18 cellular contexts compared by ENCODE assay signal in the genomic region with DNA sequence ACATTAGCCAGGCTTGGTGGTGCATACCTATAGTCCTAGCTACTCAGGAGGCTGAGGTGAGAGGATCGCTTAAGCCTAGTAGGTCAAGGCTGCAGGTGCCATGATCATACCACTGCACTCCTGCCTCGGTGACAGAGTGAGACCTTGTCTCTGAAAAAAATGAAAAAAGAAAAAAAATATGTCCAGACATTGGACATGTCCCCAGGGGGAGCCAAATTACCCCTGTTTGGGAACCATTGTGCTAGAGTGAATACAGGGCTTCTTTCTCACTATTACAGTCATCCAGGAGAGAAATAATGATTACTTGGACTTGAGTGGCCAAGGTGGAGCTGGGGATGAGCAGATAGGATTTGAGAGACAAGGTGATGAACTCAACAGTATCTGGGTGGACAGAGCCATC.
"Had no signal": no experiment of that assay in that cellular context is flagged by ENCODE, and none has a peak within 500 bp of the region (broad histone marks: within the 10 kb centered on the region; RNA-seq: fewer than 3 reads in every experiment).

No MANE protein-coding gene starts in this region.

- H3K27me3 Mint-ChIP-seq: stimulated activated naive CD8-positive, alpha-beta T cell treated with anti-CD3 and anti-CD28 coated beads, Interleukin-15, Interleukin-2, amounts not matched to agents 100 ng/mL and 50 ng/mL, for 24 hours had no signal

- H3K9me3 Mint-ChIP-seq: stimulated activated memory B cell treated with anti-CD40 and anti-IgM and Interleukin-4, amounts not matched to agents 10 μg/mL and 1 μg/mL and 100 μg/mL, for 72 hours; stimulated activated naive CD8-positive, alpha-beta T cell treated with anti-CD3 and anti-CD28 coated beads, Interleukin-15, Interleukin-2, amounts not matched to agents 100 ng/mL and 50 ng/mL, for 24 hours had no signal

- H3K9me3 ChIP-seq: gastrocnemius medialis, upper lobe of left lung, uterus had no signal

- H3K27ac ChIP-seq: gastrocnemius medialis, tibial artery, upper lobe of left lung, uterus had no signal

- DNase-seq: cerebellar nuclear complex; effector CD8-positive, alpha-beta T cell; gastrocnemius medialis; heart right ventricle; islet precursor cell; mammary epithelial cell; naive thymus-derived CD4-positive, alpha-beta T cell; occipital lobe; right cardiac atrium; stimulated activated CD4-positive, alpha-beta T cell treated with anti-CD3 and anti-CD28 coated beads, Interleukin-4, amount 100 ng/mL, for 1 hour; stimulated activated CD8-positive, alpha-beta memory T cell treated with anti-CD3 and anti-CD28 coated beads, Interleukin-4, amount 100 ng/mL, for 48 hours; tibial artery; uterus had no signal

- H3K4me3 Mint-ChIP-seq: naive thymus-derived CD4-positive, alpha-beta T cell; stimulated activated memory B cell treated with anti-CD40 and anti-IgM and Interleukin-4, amounts not matched to agents 10 μg/mL and 1 μg/mL and 100 μg/mL, for 72 hours; stimulated activated naive CD8-positive, alpha-beta T cell treated with anti-CD3 and anti-CD28 coated beads, Interleukin-15, Interleukin-2, amounts not matched to agents 100 ng/mL and 50 ng/mL, for 24 hours had no signal

- H3K27me3 ChIP-seq: gastrocnemius medialis, heart right ventricle, tibial artery, upper lobe of left lung, uterus had no signal

- H3K4me2 ChIP-seq: smooth muscle cell had no signal

- H3K27ac Mint-ChIP-seq: naive thymus-derived CD4-positive, alpha-beta T cell; stimulated activated memory B cell treated with anti-CD40 and anti-IgM and Interleukin-4, amounts not matched to agents 10 μg/mL and 1 μg/mL and 100 μg/mL, for 72 hours; stimulated activated naive CD8-positive, alpha-beta T cell treated with anti-CD3 and anti-CD28 coated beads, Interleukin-15, Interleukin-2, amounts not matched to agents 100 ng/mL and 50 ng/mL, for 24 hours had no signal

- H3K4me3 ChIP-seq: gastrocnemius medialis, heart right ventricle, smooth muscle cell, tibial artery, upper lobe of left lung, uterus had no signal

- H3K36me3 ChIP-seq: gastrocnemius medialis, heart right ventricle, tibial artery, upper lobe of left lung, uterus had no signal

- H3K36me3 Mint-ChIP-seq: naive thymus-derived CD4-positive, alpha-beta T cell; stimulated activated memory B cell treated with anti-CD40 and anti-IgM and Interleukin-4, amounts not matched to agents 10 μg/mL and 1 μg/mL and 100 μg/mL, for 72 hours had no signal

- H3K4me1 ChIP-seq: gastrocnemius medialis, tibial artery, uterus had no signal

- ATAC-seq: esophagus mucosa; gastrocnemius medialis; naive thymus-derived CD4-positive, alpha-beta T cell; right cardiac atrium; stimulated activated memory B cell treated with anti-CD40 and anti-IgM and Interleukin-4, amounts not matched to agents 10 μg/mL and 1 μg/mL and 100 μg/mL, for 72 hours had no signal

- H3K4me1 Mint-ChIP-seq: naive thymus-derived CD4-positive, alpha-beta T cell; stimulated activated memory B cell treated with anti-CD40 and anti-IgM and Interleukin-4, amounts not matched to agents 10 μg/mL and 1 μg/mL and 100 μg/mL, for 72 hours had no signal
